8 cellular contexts compared by ENCODE assay signal in genomic region chr15:56365075-56365711, GRCh38. TPM values are rescaled to one million over a fixed set of nuclear protein-coding genes. Genes with fewer than 3 reads are reported as not detected.
DNase-seq lines count a peak whose midpoint lies in the region; ATAC-seq and TF ChIP-seq lines count a peak whose summit lies in the region.

Gene TEX9 (plus strand): TSS chr15:56365426. CDS start chr15:56365451, 25 bp downstream.

- H3K4me1 Mint-ChIP-seq in activated CD4-positive, alpha-beta T cell treated with anti-CD3 and anti-CD28 coated beads, Interleukin-2, amount 10 ng/mL, durations not matched to agents 24 days and 14 days: peaks cover 15% of the 10 kb centered on the region

- H3K27me3 ChIP-seq in dorsolateral prefrontal cortex: no peaks in the 10 kb centered on the region

- ATAC-seq in GM19043 (IDR thresholded peaks at IDR 0.05; ENCODE audit: low read depth, unreplicated experiment) (peak; percentile 95), HG03342 (IDR thresholded peaks at IDR 0.05; ENCODE audit: unreplicated experiment) (peak; percentile 91)

- 0 to 1% methylated on average over 29 to 45 of the region's 45 CpGs for WGBS in lower leg skin, 2 donors

- intact Hi-C loops in activated CD4-positive, alpha-beta T cell treated with anti-CD3 and anti-CD28 coated beads, Interleukin-2, amount 10 ng/mL, durations not matched to agents 24 days and 14 days (cut with micrococcal nuclease): loop anchor here (5.0 kb wide), 1 partner anchor 118 kb away; no protein-coding TSS in a partner anchor
- intact Hi-C loops in dorsolateral prefrontal cortex (cut with DNase I) (no loop called here), lower leg skin (cut with DNase I; ENCODE audit: low total_unique reads) (no loop called here)

- H3K4me3 Mint-ChIP-seq in activated CD4-positive, alpha-beta T cell treated with anti-CD3 and anti-CD28 coated beads, Interleukin-2, amount 10 ng/mL, durations not matched to agents 24 days and 14 days: peak within 1 kb of the TSS; percentile 89

- no peak for TF ChIP-seq POLR2A in lower leg skin (IDR thresholded peaks at IDR 0.05)

- peak within 1 kb of the TSS; percentile 44 to 85 (median 74) for H3K4me3 ChIP-seq in dorsolateral prefrontal cortex
- peak within 1 kb of the TSS; percentile 41 for H3K4me3 ChIP-seq in lower leg skin (ENCODE audit: low read depth, poor library complexity, severe bottlenecking)

- H3K27ac ChIP-seq in dorsolateral prefrontal cortex: peak within 1 kb of the TSS in 7 of 59 donors; percentile 9 to 72 (median 47)

- TF ChIP-seq CTCF in dorsolateral prefrontal cortex (IDR thresholded peaks at IDR 0.05 in 54 of 56, conservative IDR thresholded peaks at IDR 0.05 in 2 of 56; ENCODE audit: low read depth in 1 of 56, partially characterized antibody in 56 of 56) (peak in 2 of 56 donors; percentile 9 to 15), lower leg skin (IDR thresholded peaks at IDR 0.05) (no peak)

- no peaks in the 10 kb centered on the region for H3K36me3 Mint-ChIP-seq in activated CD4-positive, alpha-beta T cell treated with anti-CD3 and anti-CD28 coated beads, Interleukin-2, amount 10 ng/mL, durations not matched to agents 24 days and 14 days (ENCODE audit: low read depth)

- peak; percentile 88 for DNase-seq in Ammon's horn (ENCODE audit: low spot score)
- peak; percentile 75 for DNase-seq in NCI-H460 (ENCODE audit: extremely low read depth, low read depth)
- peak; percentile 94 for DNase-seq in activated CD4-positive, alpha-beta T cell treated with anti-CD3 and anti-CD28 coated beads, Interleukin-2, amount 10 ng/mL, durations not matched to agents 24 days and 14 days
- peak; percentile 53 to 87 (median 80) for DNase-seq in dorsolateral prefrontal cortex
- peak; percentile 78 to 96 for DNase-seq in lower leg skin (ENCODE audit: low spot score in 2 of 2)
- DNase-seq in stimulated activated CD4-positive, alpha-beta T cell treated with anti-CD3 and anti-CD28 coated beads, Interleukin-4, amount 100 ng/mL, for 4 hours: peak; percentile 56 to 65

- peaks cover 3% of the 10 kb centered on the region for H3K9me3 Mint-ChIP-seq in activated CD4-positive, alpha-beta T cell treated with anti-CD3 and anti-CD28 coated beads, Interleukin-2, amount 10 ng/mL, durations not matched to agents 24 days and 14 days

- H3K27me3 Mint-ChIP-seq in activated CD4-positive, alpha-beta T cell treated with anti-CD3 and anti-CD28 coated beads, Interleukin-2, amount 10 ng/mL, durations not matched to agents 24 days and 14 days: peaks cover 41% of the 10 kb centered on the region

- H3K27ac Mint-ChIP-seq in activated CD4-positive, alpha-beta T cell treated with anti-CD3 and anti-CD28 coated beads, Interleukin-2, amount 10 ng/mL, durations not matched to agents 24 days and 14 days: no peak within 1 kb of the TSS

RNA-seq across cellular contexts. Expression of gene TEX9, which starts in this region (rescaled TPM):
- total RNA-seq in NCI-H460 (2014; rRNA removed; shearing (Covaris generic)): 3.5 and 6.6 TPM in 2 replicates
- polyA plus RNA-seq in NCI-H460 (2014; cell fraction: nucleus; rRNA removed): 3.8 and 4.1 TPM in 2 replicates
- 0.35 and 1.6 TPM in 2 replicates for total RNA-seq in activated CD4-positive, alpha-beta T cell treated with anti-CD3 and anti-CD28 coated beads, Interleukin-2, amount 10 ng/mL, durations not matched to agents 24 days and 14 days
- total RNA-seq in dorsolateral prefrontal cortex (10 to 100 TPM in 18 of 120 experiments, 1 to 10 TPM in 102; 3.4 to 17.0 (median 7.2) TPM), lower leg skin (10 to 100 TPM in 1 of 4 donors, 1 to 10 TPM in 3; 4.9 to 16.8 (median 6.0) TPM)
